Comparison of ENCODE assay signal across 8 cellular contexts in the genomic region with DNA sequence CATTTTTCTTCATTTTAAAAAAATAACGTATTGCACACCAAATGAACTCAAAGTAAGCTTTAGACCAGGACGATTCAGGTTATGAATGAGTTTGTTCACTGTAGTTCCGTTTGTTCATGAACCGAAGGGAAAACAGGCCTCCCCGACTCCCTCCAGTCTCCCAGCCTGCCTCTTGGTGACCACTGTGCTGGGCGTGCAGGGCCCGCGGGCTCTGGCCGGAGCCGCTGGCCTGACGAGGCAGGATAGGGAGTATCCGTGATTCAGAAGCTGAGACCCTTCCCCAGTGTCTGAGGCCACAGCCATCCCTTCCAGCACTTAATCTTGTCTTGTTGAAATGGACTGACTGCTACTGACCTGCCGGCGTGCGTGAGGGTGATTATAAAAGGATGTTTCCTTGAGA.
"Had no signal": no experiment of that assay in that cellular context is flagged by ENCODE, and none has a peak within 500 bp of the region (broad histone marks: within the 10 kb centered on the region; RNA-seq: fewer than 3 reads in every experiment).

No MANE protein-coding gene starts in this region.

- ATAC-seq: GM23338 had no signal

- FAIRE-seq: H1, H54 had no signal

- H3K27ac ChIP-seq: HL-60 had no signal

- H3K4me2 ChIP-seq: GM23338 had no signal

- H3K4me3 ChIP-seq: GM23338 had no signal

- DNase-seq: H9, HCEC 1CT, IMR-90, KG1 had no signal

- H2AFZ ChIP-seq: GM23338 had no signal
